ENCODE assay signal across 15 cellular contexts in genomic region chr12:65827827-65828231, GRCh38. TPM values are rescaled to one million over a fixed set of nuclear protein-coding genes. Genes with fewer than 3 reads are reported as not detected.
DNase-seq lines count a peak whose midpoint lies in the region; ATAC-seq and TF ChIP-seq lines count a peak whose summit lies in the region.
"Had no signal": no experiment of that assay in that cellular context is flagged by ENCODE, and none has a peak within 500 bp of the region (broad histone marks: within the 10 kb centered on the region; RNA-seq: fewer than 3 reads in every experiment).

No MANE protein-coding gene starts in this region.

- no peak overlapping the region for H3K9ac ChIP-seq in SK-N-MC (ENCODE audit: insufficient read length)

- H3K4me1 ChIP-seq in GM23338 (ENCODE audit: insufficient read depth) (peaks cover 16% of the 10 kb centered on the region), ascending aorta (peaks cover 6 to 15% of the 10 kb centered on the region in 2 donors)

- intact Hi-C loops in ascending aorta (cut with DNase I), result loop anchor here (5.0 to 10.0 kb wide), 3 partner anchors 64 to 257 kb away; no protein-coding TSS in a partner anchor

- H2AFZ ChIP-seq in GM23338, result no peak overlapping the region

- H3K9me3 Mint-ChIP-seq in GM23338 (no peaks in the 10 kb centered on the region), osteocyte (ENCODE audit: unreplicated experiment) (no peaks in the 10 kb centered on the region)

- H3K4me1 Mint-ChIP-seq in GM23338 (peaks cover 31% of the 10 kb centered on the region), osteocyte (ENCODE audit: unreplicated experiment) (peaks cover 61% of the 10 kb centered on the region)

- H3K27ac ChIP-seq in GM23338 (ENCODE audit: low read depth) (no peak overlapping the region), SK-N-MC (no peak overlapping the region), ascending aorta (no peak overlapping the region)
- H3K27ac ChIP-seq: stomach had no signal

- H3K27ac Mint-ChIP-seq in GM23338 (peak overlapping the region; percentile 26; the same call in 1 of the 2 replicates), osteocyte (ENCODE audit: unreplicated experiment) (peak overlapping the region; percentile 95)
- H3K27ac Mint-ChIP-seq: naive B cell had no signal

- TF ChIP-seq CTCF in GM23338 (conservative IDR thresholded peaks at IDR 0.05; ENCODE audit: low read depth in 2 of 2) (no peak), fibroblast of the aortic adventitia (IDR thresholded peaks at IDR 0.05; ENCODE audit: insufficient read depth, low read length) (no peak), osteocyte (IDR thresholded peaks at IDR 0.05) (no peak), ascending aorta (IDR thresholded peaks at IDR 0.05) (no peak)

- peak; percentile 1; the same call in 1 of the 3 replicates for ATAC-seq in GM23338
- no peak for ATAC-seq in HG03342 (IDR thresholded peaks at IDR 0.05; ENCODE audit: unreplicated experiment)

- H4K20me1 ChIP-seq in GM23338 (replicated peaks; ENCODE audit: insufficient read depth), result no peaks in the 10 kb centered on the region

- H3K36me3 ChIP-seq in GM23338 (ENCODE audit: insufficient read depth) (no peaks in the 10 kb centered on the region; the same call in 1 of the 2 replicates), SK-N-MC (ENCODE audit: insufficient read depth, low read length) (peaks cover 18% of the 10 kb centered on the region), ascending aorta (no peaks in the 10 kb centered on the region)
- H3K36me3 ChIP-seq: stomach had no signal

- peaks cover 53% of the 10 kb centered on the region for H3K79me2 ChIP-seq in GM23338 (replicated peaks; ENCODE audit: insufficient read depth)

- H3K36me3 Mint-ChIP-seq in GM23338 (ENCODE audit: low read depth) (peaks cover 26% of the 10 kb centered on the region), osteocyte (ENCODE audit: unreplicated experiment) (peaks cover 22% of the 10 kb centered on the region)

- H3K4me3 ChIP-seq in GM23338 (peak overlapping the region; percentile 55; the same call in 1 of the 2 replicates), SK-N-MC (peak overlapping the region; percentile 90), fibroblast of the aortic adventitia (ENCODE audit: low read depth, low read length) (peak overlapping the region; percentile 91), ascending aorta (no peak overlapping the region)
- H3K4me3 ChIP-seq: stomach had no signal

- H3K27me3 Mint-ChIP-seq in GM23338 (ENCODE audit: insufficient read depth, low read depth, poor library complexity) (peaks cover 8% of the 10 kb centered on the region), osteocyte (ENCODE audit: unreplicated experiment) (no peaks in the 10 kb centered on the region)

- H3K9me3 ChIP-seq in SK-N-MC (ENCODE audit: low read depth, low read length) (no peaks in the 10 kb centered on the region), ascending aorta (no peaks in the 10 kb centered on the region)
- H3K9me3 ChIP-seq: stomach had no signal

- peak overlapping the region; percentile 83 for H3K4me2 ChIP-seq in GM23338

- H3K27me3 ChIP-seq in GM23338 (ENCODE audit: insufficient read depth) (no peaks in the 10 kb centered on the region), ascending aorta (no peaks in the 10 kb centered on the region)

- DNase-seq in GM23338 (ENCODE audit: low spot score) (peak; percentile 67), SK-N-MC (ENCODE audit: low read depth, low spot score) (no peak), fibroblast of the aortic adventitia (ENCODE audit: low read depth) (peak; percentile 59), osteocyte (ENCODE audit: extremely low spot score, unreplicated experiment) (no peak), ascending aorta (ENCODE audit: low spot score in 2 of 2) (no peak), foreskin melanocyte (no peak), 8988T (no peak)
- DNase-seq: activated T-cell treated with anti-CD3 and anti-CD28 coated beads for 4 hours; caudate nucleus; head of caudate nucleus; naive B cell; NCI-H2029 treated with DMSO at 0.1 percent for 48 hours; stimulated activated CD4-positive, alpha-beta T cell treated with anti-CD3 and anti-CD28 coated beads, Interleukin-2, amount 100 ng/mL, for 24 hours; stomach had no signal

- H3K9me2 ChIP-seq in GM23338 (ENCODE audit: insufficient read depth), result no peaks in the 10 kb centered on the region

- no peaks in the 10 kb centered on the region for H3F3A ChIP-seq in GM23338 (replicated peaks; ENCODE audit: low read depth)

- H3K4me3 Mint-ChIP-seq in GM23338, result peak overlapping the region; percentile 86
- H3K4me3 Mint-ChIP-seq in osteocyte (ENCODE audit: unreplicated experiment), result peak overlapping the region; percentile 92

TF ChIP-seq in GM23338, 12 proteins besides CTCF, POLR2A, EP300 and RAD21 (continues in another document):
- TF ChIP-seq, protein P1, sequence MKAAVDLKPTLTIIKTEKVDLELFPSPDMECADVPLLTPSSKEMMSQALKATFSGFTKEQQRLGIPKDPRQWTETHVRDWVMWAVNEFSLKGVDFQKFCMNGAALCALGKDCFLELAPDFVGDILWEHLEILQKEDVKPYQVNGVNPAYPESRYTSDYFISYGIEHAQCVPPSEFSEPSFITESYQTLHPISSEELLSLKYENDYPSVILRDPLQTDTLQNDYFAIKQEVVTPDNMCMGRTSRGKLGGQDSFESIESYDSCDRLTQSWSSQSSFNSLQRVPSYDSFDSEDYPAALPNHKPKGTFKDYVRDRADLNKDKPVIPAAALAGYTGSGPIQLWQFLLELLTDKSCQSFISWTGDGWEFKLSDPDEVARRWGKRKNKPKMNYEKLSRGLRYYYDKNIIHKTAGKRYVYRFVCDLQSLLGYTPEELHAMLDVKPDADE (IDR thresholded peaks at IDR 0.05), result no peak
- TF ChIP-seq EZH2 (IDR thresholded peaks at IDR 0.05; ENCODE audit: low read depth, unreplicated experiment) (no peak), REST (IDR thresholded peaks at IDR 0.05; ENCODE audit: unreplicated experiment) (no peak), NANOG (IDR thresholded peaks at IDR 0.05; ENCODE audit: borderline replicate concordance) (no peak), CREB1 (CRISPR knock-in tag; IDR thresholded peaks at IDR 0.05; ENCODE audit: low read depth) (no peak), ZNF331 (CRISPR knock-in tag; IDR thresholded peaks at IDR 0.05; ENCODE audit: low read depth) (no peak), POLR2AphosphoS5 (IDR thresholded peaks at IDR 0.05; ENCODE audit: low read depth) (no peak), ZNF114 (CRISPR knock-in tag; IDR thresholded peaks at IDR 0.05) (no peak), STAT1 (IDR thresholded peaks at IDR 0.05; ENCODE audit: unreplicated experiment) (no peak), JUNB (IDR thresholded peaks at IDR 0.05; ENCODE audit: unreplicated experiment) (no peak), EZH2phosphoT487 (IDR thresholded peaks at IDR 0.05; ENCODE audit: unreplicated experiment) (no peak)

RNA-seq across cellular contexts. Expression of gene HMGA2, which starts 3.5 kb away (rescaled TPM):
- 86.0 and 94.8 TPM in 2 replicates for total RNA-seq in GM23338 (2014; rRNA removed; shearing (Covaris generic))
- polyA plus RNA-seq in GM23338 (2016; fragmentation: Nextera tagmentation; extraction: Ambion mirVana), result 43.9 and 50.4 TPM in 2 replicates
- total RNA-seq in fibroblast of the aortic adventitia (ENCODE audit: low replicate concordance) (26.7 and 72.9 TPM in 2 replicates), osteocyte (41.8 and 42.1 TPM in 2 replicates), ascending aorta (not detected)

Comparison
In these comparisons a context has a peak if more than half of its experiments do, and no peak if none do; other contexts are left out.
1. DNase-seq: peak in GM23338 (single experiment) and fibroblast of the aortic adventitia (single experiment); none in SK-N-MC (single experiment), osteocyte (single experiment), ascending aorta (0 of 2), foreskin melanocyte (single experiment) and 8988T (single experiment).
2. H3K4me3 ChIP-seq: peak in GM23338 (single experiment), SK-N-MC (single experiment) and fibroblast of the aortic adventitia (single experiment); none in ascending aorta (0 of 2).
3. RNA of gene HMGA2, which starts 3.5 kb away (total RNA-seq): 86.0 to 94.8 TPM in GM23338, 26.7 to 72.9 TPM in fibroblast of the aortic adventitia and 41.8 to 42.1 TPM in osteocyte; not detected in ascending aorta (single experiment); every median in the first group is over 10 times any median in the second.